In the genomic region with DNA sequence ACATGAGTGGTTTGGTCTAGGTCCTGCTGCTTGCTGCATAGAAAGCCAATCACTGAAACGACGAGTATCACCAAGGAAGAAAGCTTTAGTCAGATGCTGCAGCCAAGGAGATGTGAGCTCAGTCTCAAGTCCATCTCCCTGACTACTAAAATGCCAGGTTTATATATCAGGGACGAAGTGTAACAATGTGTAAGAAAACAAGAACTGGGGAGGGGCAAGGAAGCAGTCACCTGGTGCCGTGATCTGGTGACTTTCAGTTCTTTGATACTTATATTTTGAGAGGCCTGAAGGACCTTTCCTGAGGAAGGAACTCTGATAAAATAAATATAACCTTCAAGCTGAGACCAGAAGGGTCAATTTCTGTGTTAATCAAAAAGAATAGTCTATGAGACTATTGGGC, we compare ENCODE assay signal across 21 cellular contexts. TPM values are rescaled to one million over a fixed set of nuclear protein-coding genes. Genes with fewer than 3 reads are reported as not detected.
DNase-seq lines count a peak whose midpoint lies in the region; ATAC-seq and TF ChIP-seq lines count a peak whose summit lies in the region.
"Had no signal": no experiment of that assay in that cellular context is flagged by ENCODE, and none has a peak within 500 bp of the region (broad histone marks: within the 10 kb centered on the region; RNA-seq: fewer than 3 reads in every experiment).

No MANE protein-coding gene starts in this region.

- H3K9me3 Mint-ChIP-seq in activated T-cell treated with anti-CD3 and anti-CD28 coated beads, Interleukin-2, amount 50 U/mL, for 24 hours, result no peaks in the 10 kb centered on the region
- no peaks in the 10 kb centered on the region for H3K9me3 Mint-ChIP-seq in activated naive CD8-positive, alpha-beta T cell treated with anti-CD3 and anti-CD28 coated beads, Interleukin-2, amount 10 ng/mL, durations not matched to agents 7 days and 5 days
- H3K9me3 Mint-ChIP-seq: HFFc6 had no signal

- H4K20me1 ChIP-seq in Karpas-422 (ENCODE audit: insufficient read depth, low read depth, low read length), result no peaks in the 10 kb centered on the region

- no peaks in the 10 kb centered on the region for H3K79me2 ChIP-seq in Karpas-422 (ENCODE audit: low read length)

- H3K9me2 ChIP-seq in Karpas-422 (replicated peaks; ENCODE audit: insufficient read depth, low read length), result no peaks in the 10 kb centered on the region

- no peaks in the 10 kb centered on the region for H3K27me3 Mint-ChIP-seq in activated T-cell treated with anti-CD3 and anti-CD28 coated beads, Interleukin-2, amount 50 U/mL, for 24 hours
- H3K27me3 Mint-ChIP-seq in activated naive CD8-positive, alpha-beta T cell treated with anti-CD3 and anti-CD28 coated beads, Interleukin-2, amount 10 ng/mL, durations not matched to agents 7 days and 5 days, result peaks cover 2% of the 10 kb centered on the region

- H3K4me2 ChIP-seq in Karpas-422 (ENCODE audit: low read depth, low read length, poor library complexity, severe bottlenecking), result no peak overlapping the region

- no peak for DNase-seq in activated T-cell treated with anti-CD3 and anti-CD28 coated beads, Interleukin-2, amount 50 U/mL, for 24 hours
- DNase-seq in activated T-cell treated with anti-CD3 and anti-CD28 coated beads, Interleukin-2, amount 50 U/mL, for 48 hours, result no peak
- no peak for DNase-seq in Karpas-422
- no peak for DNase-seq in activated naive CD8-positive, alpha-beta T cell treated with anti-CD3 and anti-CD28 coated beads, Interleukin-2, amount 10 ng/mL, durations not matched to agents 7 days and 5 days
- DNase-seq in DMS53 (lab: John Stamatoyannopoulos, UW), result no peak
- DNase-seq in amniotic stem cell (lab: John Stamatoyannopoulos, UW), result no peak
- DNase-seq: ACHN; glutamatergic neuron; HFFc6; KG1; left ventricle myocardium inferior; NCI-H2029 treated with DMSO at 0.1 percent for 48 hours; NCI-H524; stimulated activated CD4-positive, alpha-beta T cell treated with anti-CD3 and anti-CD28 coated beads, Interleukin-15, amount 100 ng/mL, for 24 hours had no signal

- no peaks in the 10 kb centered on the region for H3K9me3 ChIP-seq in Karpas-422 (ENCODE audit: low read length)
- H3K9me3 ChIP-seq in neutrophil, result no peaks in the 10 kb centered on the region
- H3K9me3 ChIP-seq: left ventricle myocardium inferior, right atrium auricular region, suprapubic skin had no signal

- TF ChIP-seq CTCF in neutrophil (IDR thresholded peaks at IDR 0.05), result no peak

- peak; percentile 10 for ATAC-seq in activated naive CD8-positive, alpha-beta T cell treated with anti-CD3 and anti-CD28 coated beads, Interleukin-2, amount 10 ng/mL, durations not matched to agents 7 days and 5 days (ENCODE audit: low read depth)
- no peak for ATAC-seq in HG02870 (IDR thresholded peaks at IDR 0.05; ENCODE audit: unreplicated experiment)
- ATAC-seq: Right ventricle myocardium inferior had no signal

- peak overlapping the region; percentile 56 for H3K27ac Mint-ChIP-seq in activated T-cell treated with anti-CD3 and anti-CD28 coated beads, Interleukin-2, amount 50 U/mL, for 24 hours
- peak overlapping the region; percentile 60 for H3K27ac Mint-ChIP-seq in activated naive CD8-positive, alpha-beta T cell treated with anti-CD3 and anti-CD28 coated beads, Interleukin-2, amount 10 ng/mL, durations not matched to agents 7 days and 5 days
- H3K27ac Mint-ChIP-seq: HFFc6 had no signal

- H3K27me3 ChIP-seq in Karpas-422 (ENCODE audit: low read length) (no peaks in the 10 kb centered on the region), neutrophil (no peaks in the 10 kb centered on the region)
- H3K27me3 ChIP-seq: right atrium auricular region, suprapubic skin had no signal

- H3K4me1 ChIP-seq in Karpas-422 (ENCODE audit: low read length), result no peaks in the 10 kb centered on the region
- peaks cover 5 to 16% of the 10 kb centered on the region in 2 experiments for H3K4me1 ChIP-seq in neutrophil (ENCODE audit: control insufficient read depth in 1 of 2, insufficient read depth in 1 of 2, low read depth in 1 of 2, low read length in 1 of 2)
- H3K4me1 ChIP-seq: left ventricle myocardium inferior, right atrium auricular region, suprapubic skin had no signal

- POLR2A ChIA-PET in activated naive CD8-positive, alpha-beta T cell treated with anti-CD3 and anti-CD28 coated beads, Interleukin-2, amount 10 ng/mL, durations not matched to agents 7 days and 5 days (lab: Charles Lee), result no interaction called here

- H3K27ac ChIP-seq in Karpas-422 (ENCODE audit: low read length) (no peak overlapping the region), neutrophil (peak overlapping the region; percentile 69)
- H3K27ac ChIP-seq: left ventricle myocardium inferior, right atrium auricular region, suprapubic skin, VCaP had no signal

- H3K36me3 Mint-ChIP-seq in activated T-cell treated with anti-CD3 and anti-CD28 coated beads, Interleukin-2, amount 50 U/mL, for 24 hours (ENCODE audit: low read depth), result no peaks in the 10 kb centered on the region
- no peaks in the 10 kb centered on the region for H3K36me3 Mint-ChIP-seq in activated naive CD8-positive, alpha-beta T cell treated with anti-CD3 and anti-CD28 coated beads, Interleukin-2, amount 10 ng/mL, durations not matched to agents 7 days and 5 days
- H3K36me3 Mint-ChIP-seq: CD14-positive monocyte had no signal

- H3K36me3 ChIP-seq in Karpas-422 (ENCODE audit: insufficient read depth, low read length), result no peaks in the 10 kb centered on the region
- no peaks in the 10 kb centered on the region for H3K36me3 ChIP-seq in neutrophil
- H3K36me3 ChIP-seq: left ventricle myocardium inferior, right atrium auricular region, suprapubic skin had no signal

- H3K4me3 Mint-ChIP-seq in activated T-cell treated with anti-CD3 and anti-CD28 coated beads, Interleukin-2, amount 50 U/mL, for 24 hours, result no peak overlapping the region
- H3K4me3 Mint-ChIP-seq in activated naive CD8-positive, alpha-beta T cell treated with anti-CD3 and anti-CD28 coated beads, Interleukin-2, amount 10 ng/mL, durations not matched to agents 7 days and 5 days, result no peak overlapping the region
- H3K4me3 Mint-ChIP-seq: CD14-positive monocyte, HFFc6 had no signal

- H2AFZ ChIP-seq in Karpas-422 (ENCODE audit: low read length), result 0 out of 2 replicates have a peak overlapping the region, but pooled peaks have one; percentile 36

- H3K9ac ChIP-seq in Karpas-422 (ENCODE audit: low read length), result no peak overlapping the region

- no peak overlapping the region for H3K4me3 ChIP-seq in Karpas-422 (ENCODE audit: low read length)
- H3K4me3 ChIP-seq in neutrophil (ENCODE audit: low read depth in 1 of 2, low read length in 1 of 2), result no peak overlapping the region
- H3K4me3 ChIP-seq: left ventricle myocardium inferior, right atrium auricular region, suprapubic skin had no signal

- H3K4me1 Mint-ChIP-seq in activated T-cell treated with anti-CD3 and anti-CD28 coated beads, Interleukin-2, amount 50 U/mL, for 24 hours (ENCODE audit: low read depth), result peaks cover 16% of the 10 kb centered on the region
- peaks cover 10% of the 10 kb centered on the region for H3K4me1 Mint-ChIP-seq in activated naive CD8-positive, alpha-beta T cell treated with anti-CD3 and anti-CD28 coated beads, Interleukin-2, amount 10 ng/mL, durations not matched to agents 7 days and 5 days

RNA-seq across cellular contexts. Expression of gene ABRAXAS1, which starts 19.6 kb away (rescaled TPM):
- 8.1 and 18.9 TPM in 2 replicates for total RNA-seq in Karpas-422 (2014; rRNA removed; shearing (Covaris generic); ENCODE audit: low replicate concordance)
- total RNA-seq in activated naive CD8-positive, alpha-beta T cell treated with anti-CD3 and anti-CD28 coated beads, Interleukin-2, amount 10 ng/mL, durations not matched to agents 7 days and 5 days, result 10 to 100 TPM; 20.1 to 21.7 TPM

RNA-seq across cellular contexts. Expression of gene GPAT3, which starts 31.4 kb away (rescaled TPM):
- total RNA-seq in Karpas-422 (2014; rRNA removed; shearing (Covaris generic); ENCODE audit: low replicate concordance), result not detected in 2 replicates
- total RNA-seq in activated naive CD8-positive, alpha-beta T cell treated with anti-CD3 and anti-CD28 coated beads, Interleukin-2, amount 10 ng/mL, durations not matched to agents 7 days and 5 days, result 1 to 10 TPM; 3.1 to 3.4 TPM

RNA-seq across cellular contexts. Expression of gene MRPS18C, which starts 48.7 kb away (rescaled TPM):
- 10.4 and 24.8 TPM in 2 replicates for total RNA-seq in Karpas-422 (2014; rRNA removed; shearing (Covaris generic); ENCODE audit: low replicate concordance)
- 10 to 100 TPM; 53.6 to 60.4 TPM for total RNA-seq in activated naive CD8-positive, alpha-beta T cell treated with anti-CD3 and anti-CD28 coated beads, Interleukin-2, amount 10 ng/mL, durations not matched to agents 7 days and 5 days

RNA-seq across cellular contexts. Expression of gene HELQ, which starts 48.9 kb away (rescaled TPM):
- 6.0 and 17.3 TPM in 2 replicates for total RNA-seq in Karpas-422 (2014; rRNA removed; shearing (Covaris generic); ENCODE audit: low replicate concordance)
- 10 to 100 TPM; 27.4 to 28.7 TPM for total RNA-seq in activated naive CD8-positive, alpha-beta T cell treated with anti-CD3 and anti-CD28 coated beads, Interleukin-2, amount 10 ng/mL, durations not matched to agents 7 days and 5 days
